ENCODE assay signal across 9 cellular contexts in the genomic region with DNA sequence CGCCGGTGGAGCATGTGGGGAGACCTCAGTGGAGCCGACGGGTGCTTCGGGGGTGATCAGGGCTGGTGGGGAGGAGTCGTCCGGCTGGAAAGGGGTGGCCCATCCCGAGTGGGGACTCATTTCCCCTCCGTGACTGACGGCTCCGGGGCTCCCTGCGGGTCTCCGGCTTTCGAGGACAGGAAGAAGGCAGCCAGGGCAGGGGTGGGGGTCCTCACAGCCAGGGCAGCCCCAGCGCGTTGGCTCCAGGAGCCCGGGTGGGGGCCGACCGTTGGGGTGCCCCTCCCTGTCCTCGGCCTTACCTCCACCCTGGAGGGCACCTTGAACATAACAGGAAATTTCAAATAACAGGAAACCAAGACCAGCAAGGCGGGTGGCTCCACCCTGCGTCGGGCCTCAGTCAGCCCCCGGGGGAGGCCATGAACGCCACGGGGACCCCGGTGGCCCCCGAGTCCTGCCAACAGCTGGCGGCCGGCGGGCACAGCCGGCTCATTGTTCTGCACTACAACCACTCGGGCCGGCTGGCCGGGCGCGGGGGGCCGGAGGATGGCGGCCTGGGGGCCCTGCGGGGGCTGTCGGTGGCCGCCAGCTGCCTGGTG.
DNase-seq lines count a peak whose midpoint lies in the region; ATAC-seq lines count a peak whose summit lies in the region.
"Had no signal": no experiment of that assay in that cellular context is flagged by ENCODE, and none has a peak within 500 bp of the region (broad histone marks: within the 10 kb centered on the region; RNA-seq: fewer than 3 reads in every experiment).

A gene with protein sequence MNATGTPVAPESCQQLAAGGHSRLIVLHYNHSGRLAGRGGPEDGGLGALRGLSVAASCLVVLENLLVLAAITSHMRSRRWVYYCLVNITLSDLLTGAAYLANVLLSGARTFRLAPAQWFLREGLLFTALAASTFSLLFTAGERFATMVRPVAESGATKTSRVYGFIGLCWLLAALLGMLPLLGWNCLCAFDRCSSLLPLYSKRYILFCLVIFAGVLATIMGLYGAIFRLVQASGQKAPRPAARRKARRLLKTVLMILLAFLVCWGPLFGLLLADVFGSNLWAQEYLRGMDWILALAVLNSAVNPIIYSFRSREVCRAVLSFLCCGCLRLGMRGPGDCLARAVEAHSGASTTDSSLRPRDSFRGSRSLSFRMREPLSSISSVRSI (plus strand): TSS at position 393 of the 596 bp plus-strand sequence. CDS start 24 bp downstream, at position 417.

- H3K4me1 ChIP-seq in BLaER1 = peaks cover 51% of the 10 kb centered on the region

- peak; percentile 65 for DNase-seq in activated CD4-positive, alpha-beta T cell treated with anti-CD3 and anti-CD28 coated beads, Interleukin-2, amount 50 U/mL, for 1 hour
- DNase-seq in germinal center (ENCODE audit: low spot score) = peak; percentile 83
- peak; percentile 40 to 50 for DNase-seq in stimulated activated CD8-positive, alpha-beta memory T cell treated with anti-CD3 and anti-CD28 coated beads, Interleukin-7, amount 100 ng/mL, for 1 hour (ENCODE audit: low read depth in 2 of 2)
- no peak for DNase-seq in AG08396 (ENCODE audit: low spot score)
- DNase-seq in epidermal melanocyte (ENCODE audit: insufficient read length, low spot score) = no peak

- H3K9me3 ChIP-seq in BLaER1 = no peaks in the 10 kb centered on the region

- H3K4me2 ChIP-seq in BLaER1 = peak within 1 kb of the TSS; percentile 99

- peak within 1 kb of the TSS; percentile 99 for H3K27ac ChIP-seq in BLaER1
- H3K27ac ChIP-seq: C4-2B had no signal

- peak within 1 kb of the TSS; percentile 95 for H3K4me3 ChIP-seq in BLaER1

- ATAC-seq in HG02973 (IDR thresholded peaks at IDR 0.05; ENCODE audit: unreplicated experiment) (peak; percentile 35), GM19035 (IDR thresholded peaks at IDR 0.05; ENCODE audit: unreplicated experiment) (no peak)

- H3K36me3 ChIP-seq in BLaER1 = peaks cover 21% of the 10 kb centered on the region

- no peaks in the 10 kb centered on the region for H3K27me3 ChIP-seq in BLaER1

- H4K20me1 ChIP-seq in BLaER1 = peaks cover 32% of the 10 kb centered on the region

- peak within 1 kb of the TSS; percentile 99 for H3K9ac ChIP-seq in BLaER1

Comparison
In these comparisons a context has a peak if more than half of its experiments do, and no peak if none do; other contexts are left out.
1. DNase-seq: peak in activated CD4-positive, alpha-beta T cell treated with anti-CD3 and anti-CD28 coated beads, Interleukin-2, amount 50 U/mL, for 1 hour (single experiment), germinal center (single experiment) and stimulated activated CD8-positive, alpha-beta memory T cell treated with anti-CD3 and anti-CD28 coated beads, Interleukin-7, amount 100 ng/mL, for 1 hour (2 of 2); none in AG08396 (single experiment) and epidermal melanocyte (single experiment).